In genomic region chr14:101947904-101948665, GRCh38 we compare ENCODE assay signal across 8 cellular contexts. TPM values are rescaled to one million over a fixed set of nuclear protein-coding genes. Genes with fewer than 3 reads are reported as not detected.
DNase-seq lines count a peak whose midpoint lies in the region; ATAC-seq, FAIRE-seq and TF ChIP-seq lines count a peak whose summit lies in the region.

No MANE protein-coding gene starts in this region.

- peaks cover 12% of the 10 kb centered on the region for H3K4me1 Mint-ChIP-seq in activated CD4-positive, alpha-beta T cell treated with anti-CD3 and anti-CD28 coated beads for 36 hours

- H3K36me3 Mint-ChIP-seq in activated CD4-positive, alpha-beta T cell treated with anti-CD3 and anti-CD28 coated beads for 36 hours (ENCODE audit: low read depth): peaks cover 2% of the 10 kb centered on the region

- CTCF ChIA-PET in activated CD4-positive, alpha-beta T cell treated with anti-CD3 and anti-CD28 coated beads for 36 hours (lab: Charles Lee): interaction anchor here (0.5 to 2.0 kb wide), 10 partner anchors 10 to 241 kb away, joined by 3 to 12 read pairs (median 5); no protein-coding TSS in a partner anchor

- peak overlapping the region; percentile 99 for H3K4me3 ChIP-seq in BE2C (ENCODE audit: low read depth, low read length)
- peak overlapping the region; percentile 96 for H3K4me3 ChIP-seq in choroid plexus epithelial cell (ENCODE audit: low read depth, low read length)
- peak overlapping the region; percentile 95 to 100 for H3K4me3 ChIP-seq in kidney (ENCODE audit: low read length in 2 of 2)

- H3K9me3 ChIP-seq in BE2C (no peaks in the 10 kb centered on the region), kidney (ENCODE audit: control insufficient read depth in 1 of 2, low read length in 2 of 2) (no peaks in the 10 kb centered on the region)

- peak overlapping the region; percentile 99 for H3K27ac ChIP-seq in kidney (ENCODE audit: low read depth in 2 of 2, low read length in 2 of 2)

- H3K4me1 ChIP-seq in BE2C: no peaks in the 10 kb centered on the region
- H3K4me1 ChIP-seq in kidney (ENCODE audit: control insufficient read depth in 1 of 2, insufficient read depth in 1 of 2, low read depth in 1 of 2, low read length in 2 of 2): peaks cover 0 to 11% of the 10 kb centered on the region in 2 donors

- intact Hi-C loops in activated CD4-positive, alpha-beta T cell treated with anti-CD3 and anti-CD28 coated beads for 36 hours (cut with DNase I, micrococcal nuclease): loop anchor here (1.0 to 5.0 kb wide), 23 partner anchors 16 to 1769 kb away; partner anchors contain the start of genes DYNC1H1 (in 2 of the 2), HSP90AA1 (in 2 of the 2), WDR20 (in 2 of the 2) and ZNF839 (in 2 of the 2)
- intact Hi-C loops in kidney (cut with DNase I): no loop called here

- peak; percentile 100 for DNase-seq in BE2C
- peak; percentile 96 for DNase-seq in GM19239 (ENCODE audit: insufficient read length, low spot score)
- peak; percentile 98 for DNase-seq in NCI-H510A treated with DMSO at 0.1 percent for 48 hours (lab: John Stamatoyannopoulos, UW)
- peak; percentile 100 for DNase-seq in activated CD4-positive, alpha-beta T cell treated with anti-CD3 and anti-CD28 coated beads for 36 hours
- DNase-seq in choroid plexus epithelial cell (ENCODE audit: low read depth): peak; percentile 100
- DNase-seq in kidney: peak; percentile 100
- DNase-seq in stimulated activated CD4-positive, alpha-beta T cell treated with anti-CD3 and anti-CD28 coated beads, Interleukin-15, amount 100 ng/mL, for 1 hour (ENCODE audit: low read depth in 1 of 2, low spot score in 1 of 2): peak; percentile 98

- POLR2A ChIA-PET in activated CD4-positive, alpha-beta T cell treated with anti-CD3 and anti-CD28 coated beads for 36 hours (lab: Charles Lee): interaction anchor here (0.6 kb wide), 2 partner anchors 22 to 68 kb away, joined by 4 to 5 read pairs; no protein-coding TSS in a partner anchor

- H3K36me3 ChIP-seq in BE2C: no peaks in the 10 kb centered on the region
- H3K36me3 ChIP-seq in kidney (ENCODE audit: control insufficient read depth in 1 of 2, insufficient read depth in 2 of 2, low read length in 2 of 2): no peaks in the 10 kb centered on the region

- H3K4me3 Mint-ChIP-seq in activated CD4-positive, alpha-beta T cell treated with anti-CD3 and anti-CD28 coated beads for 36 hours: peak overlapping the region; percentile 89

- peak overlapping the region; percentile 90 to 100 for H3K9ac ChIP-seq in kidney (ENCODE audit: low read length in 2 of 2)

- peak overlapping the region; percentile 93 for H3K27ac Mint-ChIP-seq in activated CD4-positive, alpha-beta T cell treated with anti-CD3 and anti-CD28 coated beads for 36 hours

- TF ChIP-seq CTCF in BE2C (IDR thresholded peaks at IDR 0.05; ENCODE audit: low read depth, low read length) (no peak), choroid plexus epithelial cell (conservative IDR thresholded peaks at IDR 0.05; ENCODE audit: low read depth, low read length) (no peak), kidney (IDR thresholded peaks at IDR 0.05; ENCODE audit: borderline replicate concordance, extremely low read depth, insufficient read depth) (no peak)

- FAIRE-seq in GM19239 (lab: Jason Lieb, UNC) (peak; percentile 99), kidney (lab: Jason Lieb, UNC) (peak; percentile 96)

- H3K27me3 Mint-ChIP-seq in activated CD4-positive, alpha-beta T cell treated with anti-CD3 and anti-CD28 coated beads for 36 hours: peaks cover 17% of the 10 kb centered on the region

- H3K27me3 ChIP-seq in BE2C: no peaks in the 10 kb centered on the region; the same call in 1 of the 2 replicates

- H3K9me3 Mint-ChIP-seq in activated CD4-positive, alpha-beta T cell treated with anti-CD3 and anti-CD28 coated beads for 36 hours (ENCODE audit: low read depth): no peaks in the 10 kb centered on the region

- ATAC-seq in HG03442 (IDR thresholded peaks at IDR 0.05; ENCODE audit: unreplicated experiment): peak; percentile 95
- ATAC-seq in activated CD4-positive, alpha-beta T cell treated with anti-CD3 and anti-CD28 coated beads for 36 hours: peak; percentile 98

RNA-seq across cellular contexts. Expression of gene DYNC1H1, which starts 16.3 kb away (rescaled TPM):
- 459 TPM for polyA plus RNA-seq in BE2C (2012; ENCODE audit: insufficient read depth, insufficient read length, low read depth)
- 100 to 1,000 TPM; 283 to 293 TPM for total RNA-seq in activated CD4-positive, alpha-beta T cell treated with anti-CD3 and anti-CD28 coated beads for 36 hours
- total RNA-seq in kidney: 390 TPM
- polyA plus RNA-seq in kidney (ENCODE audit: insufficient read depth, low read depth, low replicate concordance): 132 TPM

Comparison
In these comparisons a context has a peak if more than half of its experiments do, and no peak if none do; other contexts are left out.
1. Peak in every context shown above with its lines: DNase-seq, ATAC-seq, H3K4me3 ChIP-seq and H3K27ac ChIP-seq.